18 cellular contexts compared by ENCODE assay signal in the genomic region with DNA sequence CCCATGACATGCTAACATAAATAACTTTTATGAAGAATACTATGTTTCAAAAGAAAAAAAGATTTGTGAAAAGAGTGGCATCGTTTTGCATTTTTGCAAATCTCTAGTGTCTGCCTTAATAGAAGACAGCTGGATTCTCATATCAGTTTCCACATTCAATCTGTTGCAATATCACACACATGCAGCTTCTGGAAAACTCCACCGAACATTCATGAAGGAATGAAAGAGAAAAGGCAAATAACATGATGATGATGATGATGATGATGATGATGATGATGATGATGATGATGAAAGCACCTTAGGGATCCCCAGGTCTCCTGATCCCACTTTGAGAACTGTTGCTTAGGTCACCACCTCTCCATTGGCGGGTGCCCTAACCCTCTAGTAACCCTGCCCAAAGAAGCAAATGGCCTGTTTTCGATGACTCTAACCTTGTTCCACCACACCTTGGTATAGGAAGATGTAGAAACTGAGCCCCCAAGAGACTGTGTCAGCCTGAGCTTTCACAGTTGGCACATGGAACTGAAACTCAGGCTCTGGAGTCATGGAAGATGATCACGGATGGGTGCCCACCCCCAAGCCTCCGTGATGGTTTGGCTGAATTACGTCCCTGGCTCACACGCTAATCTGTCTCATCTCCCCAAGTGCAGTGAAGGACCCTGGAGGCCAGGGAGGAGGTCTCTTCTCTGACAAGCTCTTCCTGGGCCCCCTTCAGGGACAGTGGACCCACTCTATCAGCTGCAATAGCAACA.
DNase-seq lines count a peak whose midpoint lies in the region; ATAC-seq and TF ChIP-seq lines count a peak whose summit lies in the region.
"Had no signal": no experiment of that assay in that cellular context is flagged by ENCODE, and none has a peak within 500 bp of the region (broad histone marks: within the 10 kb centered on the region; RNA-seq: fewer than 3 reads in every experiment).

No MANE protein-coding gene starts in this region.

- H3K4me3 ChIP-seq in adipocyte (ENCODE audit: low read length) (no peak overlapping the region), vagina (no peak overlapping the region), MG63 (no peak overlapping the region)
- H3K4me3 ChIP-seq: esophagus muscularis mucosa, HAP-1, smooth muscle cell, tibial artery had no signal

- no peaks in the 10 kb centered on the region for H3K9me3 Mint-ChIP-seq in activated naive CD8-positive, alpha-beta T cell (ENCODE audit: low read depth)
- peaks cover 1% of the 10 kb centered on the region for H3K9me3 Mint-ChIP-seq in activated naive CD8-positive, alpha-beta T cell treated with anti-CD3 and anti-CD28 coated beads for 36 hours

- no peak for ATAC-seq in HG03457 (IDR thresholded peaks at IDR 0.05; ENCODE audit: unreplicated experiment)

- H3K4me1 ChIP-seq in adipocyte (ENCODE audit: control insufficient read depth, insufficient read depth, low read length) (peaks cover 9% of the 10 kb centered on the region), vagina (no peaks in the 10 kb centered on the region)
- H3K4me1 ChIP-seq: esophagus muscularis mucosa, HAP-1, tibial artery had no signal

- DNase-seq in activated naive CD8-positive, alpha-beta T cell treated with anti-CD3 and anti-CD28 coated beads for 36 hours: no peak
- DNase-seq in adipocyte (ENCODE audit: low read depth) (peak; percentile 62), mesenteric fat pad (ENCODE audit: low spot score) (peak; percentile 45), vagina (ENCODE audit: extremely low spot score in 2 of 2) (peak; percentile 55 to 83), MG63 (no peak)
- no peak for DNase-seq in stimulated activated CD4-positive, alpha-beta T cell treated with anti-CD3 and anti-CD28 coated beads, Interleukin-1b, Interleukin-23, amount 100 ng/mL, for 48 hours
- DNase-seq: EL, mammary epithelial cell, NCI-H2081, NCI-H524, SW 1271 had no signal

- peak overlapping the region; percentile 90 for H3K27ac Mint-ChIP-seq in activated naive CD8-positive, alpha-beta T cell
- H3K27ac Mint-ChIP-seq in activated naive CD8-positive, alpha-beta T cell treated with anti-CD3 and anti-CD28 coated beads for 36 hours: no peak overlapping the region

- intact Hi-C loops in vagina (cut with DNase I): no loop called here

- H3K27me3 Mint-ChIP-seq in activated naive CD8-positive, alpha-beta T cell: peaks cover 1% of the 10 kb centered on the region
- peaks cover 3% of the 10 kb centered on the region for H3K27me3 Mint-ChIP-seq in activated naive CD8-positive, alpha-beta T cell treated with anti-CD3 and anti-CD28 coated beads for 36 hours

- peaks cover 23% of the 10 kb centered on the region for H3K4me1 Mint-ChIP-seq in activated naive CD8-positive, alpha-beta T cell (ENCODE audit: low read depth)
- H3K4me1 Mint-ChIP-seq in activated naive CD8-positive, alpha-beta T cell treated with anti-CD3 and anti-CD28 coated beads for 36 hours: peaks cover 12% of the 10 kb centered on the region

- TF ChIP-seq CTCF in vagina (IDR thresholded peaks at IDR 0.05): no peak

- H3K9me3 ChIP-seq in adipocyte (ENCODE audit: control insufficient read depth, low read length) (no peaks in the 10 kb centered on the region), vagina (no peaks in the 10 kb centered on the region), MG63 (peaks cover 6% of the 10 kb centered on the region; the same call in 1 of the 2 replicates)
- H3K9me3 ChIP-seq: esophagus muscularis mucosa, HAP-1, tibial artery had no signal

- H3K36me3 ChIP-seq in adipocyte (ENCODE audit: control insufficient read depth, insufficient read depth, low read length, severe bottlenecking) (no peaks in the 10 kb centered on the region), vagina (no peaks in the 10 kb centered on the region), MG63 (no peaks in the 10 kb centered on the region)
- H3K36me3 ChIP-seq: esophagus muscularis mucosa, HAP-1, tibial artery had no signal

- H3K9ac ChIP-seq in adipocyte (ENCODE audit: low read length): no peak overlapping the region

- H3K27me3 ChIP-seq in adipocyte (replicated peaks; ENCODE audit: control insufficient read depth, insufficient read depth, low read length): peaks cover 7% of the 10 kb centered on the region
- no peaks in the 10 kb centered on the region for H3K27me3 ChIP-seq in vagina
- no peaks in the 10 kb centered on the region for H3K27me3 ChIP-seq in MG63
- H3K27me3 ChIP-seq: tibial artery had no signal

- TF ChIP-seq POLR2A in vagina (IDR thresholded peaks at IDR 0.05): no peak

- no peaks in the 10 kb centered on the region for H3K36me3 Mint-ChIP-seq in activated naive CD8-positive, alpha-beta T cell
- peaks cover 10% of the 10 kb centered on the region for H3K36me3 Mint-ChIP-seq in activated naive CD8-positive, alpha-beta T cell treated with anti-CD3 and anti-CD28 coated beads for 36 hours

- H3K4me3 Mint-ChIP-seq in activated naive CD8-positive, alpha-beta T cell: peak overlapping the region; percentile 41
- no peak overlapping the region for H3K4me3 Mint-ChIP-seq in activated naive CD8-positive, alpha-beta T cell treated with anti-CD3 and anti-CD28 coated beads for 36 hours

- peak overlapping the region; percentile 56 for H3K27ac ChIP-seq in vagina
- H3K27ac ChIP-seq: esophagus muscularis mucosa, HL-60, tibial artery had no signal

Comparison
In these comparisons a context has a peak if more than half of its experiments do, and no peak if none do; other contexts are left out.
1. DNase-seq: peak in adipocyte (single experiment), mesenteric fat pad (single experiment) and vagina (2 of 2); none in activated naive CD8-positive, alpha-beta T cell treated with anti-CD3 and anti-CD28 coated beads for 36 hours (single experiment), MG63 (single experiment) and stimulated activated CD4-positive, alpha-beta T cell treated with anti-CD3 and anti-CD28 coated beads, Interleukin-1b, Interleukin-23, amount 100 ng/mL, for 48 hours (single experiment).